12 cellular contexts compared by ENCODE assay signal in genomic region chr13:41603917-41604316, GRCh38.
DNase-seq lines count a peak whose midpoint lies in the region; ATAC-seq, FAIRE-seq and TF ChIP-seq lines count a peak whose summit lies in the region.
"Had no signal": no experiment of that assay in that cellular context is flagged by ENCODE, and none has a peak within 500 bp of the region (broad histone marks: within the 10 kb centered on the region; RNA-seq: fewer than 3 reads in every experiment).

No MANE protein-coding gene starts in this region.

- H3K4me3 ChIP-seq in RWPE2 (ENCODE audit: severe bottlenecking) (no peak overlapping the region), gastroesophageal sphincter (no peak overlapping the region)
- H3K4me3 ChIP-seq in naive thymus-derived CD4-positive, alpha-beta T cell (ENCODE audit: low read length): no peak overlapping the region

- H3K27me3 ChIP-seq in RWPE2 (ENCODE audit: insufficient read depth, poor library complexity, severe bottlenecking) (no peaks in the 10 kb centered on the region), gastroesophageal sphincter (no peaks in the 10 kb centered on the region)
- no peaks in the 10 kb centered on the region for H3K27me3 ChIP-seq in naive thymus-derived CD4-positive, alpha-beta T cell (ENCODE audit: control insufficient read depth in 2 of 2, insufficient read depth in 2 of 2, low read length in 2 of 2)

- ATAC-seq in RWPE2 (ENCODE audit: low read depth): peak; percentile 98
- peak; percentile 51 for ATAC-seq in gastroesophageal sphincter
- ATAC-seq in naive thymus-derived CD4-positive, alpha-beta T cell: no peak
- ATAC-seq: T-helper 17 cell had no signal

- TF ChIP-seq POLR2A in H54 (IDR thresholded peaks at IDR 0.05; ENCODE audit: low read depth, low read length) (no peak), gastroesophageal sphincter (IDR thresholded peaks at IDR 0.05) (no peak)

- CTCF ChIA-PET in naive thymus-derived CD4-positive, alpha-beta T cell (lab: Charles Lee): no interaction called here

- DNase-seq in COLO829 (ENCODE audit: low spot score) (peak; percentile 8), H54 (ENCODE audit: insufficient read length, low spot score) (peak; percentile 9), RWPE2 (ENCODE audit: low spot score) (no peak), CD14-positive monocyte (ENCODE audit: low spot score) (no peak), hepatic stellate cell (ENCODE audit: low spot score) (no peak)
- no peak for DNase-seq in naive thymus-derived CD4-positive, alpha-beta T cell
- DNase-seq in stimulated activated CD4-positive, alpha-beta T cell treated with anti-CD3 and anti-CD28 coated beads, Interleukin-15, amount 100 ng/mL, for 24 hours: no peak
- DNase-seq: activated T-cell treated with anti-CD3 and anti-CD28 coated beads, Interleukin-2, amount 50 U/mL, for 48 hours; H7; islet precursor cell; T-helper 17 cell had no signal

- peak; percentile 30 for FAIRE-seq in H54 (lab: Jason Lieb, UNC)

- no peak overlapping the region for H3K4me3 Mint-ChIP-seq in naive thymus-derived CD4-positive, alpha-beta T cell
- H3K4me3 Mint-ChIP-seq in CD14-positive monocyte: no peak overlapping the region
- H3K4me3 Mint-ChIP-seq: T-helper 17 cell had no signal

- H3K4me1 Mint-ChIP-seq in naive thymus-derived CD4-positive, alpha-beta T cell: peaks cover 0 to 5% (median 0%) of the 10 kb centered on the region in 7 donors
- H3K4me1 Mint-ChIP-seq in CD14-positive monocyte: no peaks in the 10 kb centered on the region

- POLR2A ChIA-PET in naive thymus-derived CD4-positive, alpha-beta T cell (lab: Charles Lee): no interaction called here

- no peaks in the 10 kb centered on the region for H3K9me3 Mint-ChIP-seq in naive thymus-derived CD4-positive, alpha-beta T cell
- peaks cover 0 to 4% (median 0%) of the 10 kb centered on the region in 7 donors for H3K9me3 Mint-ChIP-seq in CD14-positive monocyte

- no peaks in the 10 kb centered on the region for H3K27me3 Mint-ChIP-seq in naive thymus-derived CD4-positive, alpha-beta T cell
- H3K27me3 Mint-ChIP-seq in CD14-positive monocyte (ENCODE audit: low read depth in 3 of 3): peaks cover 0 to 2% (median 1%) of the 10 kb centered on the region in 3 donors
- H3K27me3 Mint-ChIP-seq: T-helper 17 cell had no signal

- H3K36me3 ChIP-seq in RWPE2 (ENCODE audit: low read depth) (peaks cover 2% of the 10 kb centered on the region; the same call in 1 of the 2 replicates), gastroesophageal sphincter (peaks cover 0 to 66% of the 10 kb centered on the region in 2 donors)
- peaks cover 4 to 12% (median 6%) of the 10 kb centered on the region in 3 experiments for H3K36me3 ChIP-seq in naive thymus-derived CD4-positive, alpha-beta T cell (ENCODE audit: control insufficient read depth in 2 of 3, insufficient read depth in 3 of 3, low read length in 3 of 3)

- TF ChIP-seq EP300 in gastroesophageal sphincter (IDR thresholded peaks at IDR 0.05): no peak

- H3K4me1 ChIP-seq in RWPE2 (ENCODE audit: insufficient read depth, poor library complexity, severe bottlenecking) (peaks cover 12% of the 10 kb centered on the region), gastroesophageal sphincter (no peaks in the 10 kb centered on the region)
- no peaks in the 10 kb centered on the region for H3K4me1 ChIP-seq in naive thymus-derived CD4-positive, alpha-beta T cell (ENCODE audit: control insufficient read depth in 2 of 2, insufficient read depth in 2 of 2, low read length in 2 of 2)

- no peak for TF ChIP-seq CTCF in RWPE2 (IDR thresholded peaks at IDR 0.05; ENCODE audit: poor library complexity, severe bottlenecking)
- no peak for TF ChIP-seq CTCF in gastroesophageal sphincter (IDR thresholded peaks at IDR 0.05)
- no peak for TF ChIP-seq CTCF in CD14-positive monocyte (IDR thresholded peaks at IDR 0.05)

- peaks cover 25 to 75% (median 44%) of the 10 kb centered on the region in 5 donors for H3K36me3 Mint-ChIP-seq in naive thymus-derived CD4-positive, alpha-beta T cell
- peaks cover 40 to 43% of the 10 kb centered on the region in 2 donors for H3K36me3 Mint-ChIP-seq in CD14-positive monocyte

- no peak overlapping the region for H3K27ac Mint-ChIP-seq in naive thymus-derived CD4-positive, alpha-beta T cell
- H3K27ac Mint-ChIP-seq in CD14-positive monocyte: peak overlapping the region in 1 of 7 donors; percentile 34
- H3K27ac Mint-ChIP-seq: T-helper 17 cell had no signal

- H3K27ac ChIP-seq in RWPE2 (ENCODE audit: poor library complexity, severe bottlenecking) (peak overlapping the region; percentile 8), gastroesophageal sphincter (no peak overlapping the region)
- H3K27ac ChIP-seq in naive thymus-derived CD4-positive, alpha-beta T cell (ENCODE audit: low read depth, low read length): no peak overlapping the region

- H3K9me3 ChIP-seq in RWPE2 (ENCODE audit: severe bottlenecking) (no peaks in the 10 kb centered on the region), gastroesophageal sphincter (no peaks in the 10 kb centered on the region)
- H3K9me3 ChIP-seq in naive thymus-derived CD4-positive, alpha-beta T cell (ENCODE audit: control insufficient read depth in 2 of 3, low read length in 3 of 3): no peaks in the 10 kb centered on the region

- WGBS in gastroesophageal sphincter (ENCODE audit: low coverage in 1 of 2), 2 donors: 55 to 88% methylated on average over 1 of the region's 1 CpG

- intact Hi-C loops in naive thymus-derived CD4-positive, alpha-beta T cell (cut with micrococcal nuclease): no loop called here
- intact Hi-C loops in CD14-positive monocyte (cut with micrococcal nuclease): no loop called here

Comparison
In these comparisons a context has a peak if more than half of its experiments do, and no peak if none do; other contexts are left out.
1. DNase-seq: peak in COLO829 (single experiment) and H54 (single experiment); none in RWPE2 (single experiment), naive thymus-derived CD4-positive, alpha-beta T cell (0 of 9), CD14-positive monocyte (single experiment), stimulated activated CD4-positive, alpha-beta T cell treated with anti-CD3 and anti-CD28 coated beads, Interleukin-15, amount 100 ng/mL, for 24 hours (single experiment) and hepatic stellate cell (single experiment).